ENCODE assay signal across 7 cellular contexts in genomic region chr19:12913871-12914690, GRCh38. TPM values are rescaled to one million over a fixed set of nuclear protein-coding genes. Genes with fewer than 3 reads are reported as not detected.
DNase-seq lines count a peak whose midpoint lies in the region; ATAC-seq and TF ChIP-seq lines count a peak whose summit lies in the region.
"Had no signal": no experiment of that assay in that cellular context is flagged by ENCODE, and none has a peak within 500 bp of the region (broad histone marks: within the 10 kb centered on the region; RNA-seq: fewer than 3 reads in every experiment).

No MANE protein-coding gene starts in this region.

- no peaks in the 10 kb centered on the region for H4K20me1 ChIP-seq in SK-N-SH (ENCODE audit: insufficient read depth)

- H3K27ac ChIP-seq in esophagus muscularis mucosa (replicated peaks in 1 of 4) (peak overlapping the region; percentile 81 to 87 (median 83)), thymus (ENCODE audit: low read depth) (peak overlapping the region; percentile 99), SK-N-SH (ENCODE audit: low read depth in 2 of 2, low read length in 1 of 2) (peak overlapping the region in 1 of 2 experiments; percentile 78; a peak in 2 of 4 replicates)

- H3K4me3 ChIP-seq in esophagus muscularis mucosa (peak overlapping the region in 1 of 4 donors; percentile 36), thymus (ENCODE audit: low read length) (peak overlapping the region; percentile 36), SK-N-SH (ENCODE audit: low read depth in 2 of 2, low read length in 1 of 2) (no peak overlapping the region)

- no peaks in the 10 kb centered on the region for H3F3A ChIP-seq in SK-N-SH (replicated peaks; ENCODE audit: insufficient read depth)

- CTCF ChIA-PET in SK-N-SH (lab: Yijun Ruan, JAX): interaction anchor here (0.5 to 1.9 kb wide), 8 partner anchors 12 to 89 kb away, joined by 3 to 6 read pairs (median 3); partner anchors contain the start of gene GCDH

- TF ChIP-seq EP300 in esophagus muscularis mucosa (IDR thresholded peaks at IDR 0.05): no peak
- TF ChIP-seq EP300 in SK-N-SH (IDR thresholded peaks at IDR 0.05; ENCODE audit: borderline replicate concordance in 1 of 2, low read depth in 1 of 2, low read length in 1 of 2): no peak

- H3K36me3 ChIP-seq in esophagus muscularis mucosa (no peaks in the 10 kb centered on the region), thymus (ENCODE audit: control insufficient read depth, insufficient read depth) (no peaks in the 10 kb centered on the region), SK-N-SH (replicated peaks in 1 of 2; ENCODE audit: control insufficient read depth in 1 of 2, insufficient read depth in 2 of 2, low read length in 1 of 2) (no peaks in the 10 kb centered on the region)

- TF ChIP-seq CTCF in esophagus muscularis mucosa (IDR thresholded peaks at IDR 0.05) (no peak), SK-N-SH (IDR thresholded peaks at IDR 0.05) (no peak)

- no peak for TF ChIP-seq POLR2A in esophagus muscularis mucosa (IDR thresholded peaks at IDR 0.05; ENCODE audit: low read depth)

- ATAC-seq in HG03442 (IDR thresholded peaks at IDR 0.05; ENCODE audit: unreplicated experiment): no peak
- ATAC-seq: HCT116 had no signal

- no peak overlapping the region for H2AFZ ChIP-seq in SK-N-SH (ENCODE audit: low read depth)

- POLR2A ChIA-PET in SK-N-SH (lab: Yijun Ruan, JAX): interaction anchor here (0.7 to 1.7 kb wide), 6 partner anchors 10 to 29 kb away, joined by 3 to 7 read pairs (median 4); partner anchors contain the start of genes CALR and FARSA

- no peak overlapping the region for H3K4me2 ChIP-seq in SK-N-SH

- DNase-seq in DMS53 treated with DMSO at 0.1 percent for 48 hours (lab: John Stamatoyannopoulos, UW; ENCODE audit: unreplicated experiment): peak; percentile 62
- DNase-seq in T follicular helper cell (ENCODE audit: low read depth): peak; percentile 43
- DNase-seq in esophagus muscularis mucosa (ENCODE audit: extremely low spot score): no peak
- DNase-seq in SK-N-SH: no peak

- TF ChIP-seq RAD21 in SK-N-SH (IDR thresholded peaks at IDR 0.05; ENCODE audit: low read length): no peak

- no peaks in the 10 kb centered on the region for H3K27me3 ChIP-seq in esophagus muscularis mucosa
- H3K27me3 ChIP-seq in thymus (ENCODE audit: control insufficient read depth, insufficient read depth): no peaks in the 10 kb centered on the region
- H3K27me3 ChIP-seq in SK-N-SH (ENCODE audit: insufficient read depth): no peaks in the 10 kb centered on the region

- no peaks in the 10 kb centered on the region for H3K79me2 ChIP-seq in SK-N-SH (ENCODE audit: insufficient read depth)

- no peaks in the 10 kb centered on the region for H3K9me2 ChIP-seq in SK-N-SH

- peaks cover 26 to 36% (median 30%) of the 10 kb centered on the region in 4 donors for H3K4me1 ChIP-seq in esophagus muscularis mucosa
- peaks cover 17% of the 10 kb centered on the region for H3K4me1 ChIP-seq in thymus (ENCODE audit: control insufficient read depth, insufficient read depth, low read length)
- H3K4me1 ChIP-seq in SK-N-SH (ENCODE audit: control insufficient read depth in 1 of 2, insufficient read depth in 2 of 2, low read depth in 1 of 2, low read length in 1 of 2): peaks cover 5 to 22% of the 10 kb centered on the region in 2 experiments; a peak in 3 of 4 replicates

- no peaks in the 10 kb centered on the region for H3K9me3 ChIP-seq in esophagus muscularis mucosa
- H3K9me3 ChIP-seq in thymus (ENCODE audit: control insufficient read depth): no peaks in the 10 kb centered on the region
- H3K9me3 ChIP-seq in SK-N-SH: no peaks in the 10 kb centered on the region

- WGBS in esophagus muscularis mucosa: 54% methylated on average over 10 of the region's 12 CpGs
- 10% methylated on average over 12 of the region's 12 CpGs for WGBS in thymus
- 93% methylated on average over 12 of the region's 12 CpGs for WGBS in SK-N-SH (ENCODE audit: low lambda C conversion rate)

- intact Hi-C loops in esophagus muscularis mucosa (cut with DNase I): no loop called here

- no peak overlapping the region for H3K9ac ChIP-seq in SK-N-SH

TF ChIP-seq in SK-N-SH, 30 proteins besides CTCF, POLR2A, EP300 and RAD21:
- TF ChIP-seq JUND (IDR thresholded peaks at IDR 0.05) (no peak), CHD2 (IDR thresholded peaks at IDR 0.05; ENCODE audit: low read length, partially characterized antibody) (no peak), ELF1 (IDR thresholded peaks at IDR 0.05) (no peak)

RNA-seq across cellular contexts. Expression of gene SYCE2, which starts 5.0 kb away (rescaled TPM):
- under 1 TPM in 1 of 4 donors, not detected in 3; 0.97 TPM for total RNA-seq in esophagus muscularis mucosa
- polyA plus RNA-seq in thymus: 0.48 TPM
- 0.44 and 1.1 TPM in 2 replicates for polyA plus RNA-seq in SK-N-SH (2012; rRNA removed)
- polyA plus RNA-seq in SK-N-SH (2012; cell fraction: cytosol; rRNA removed): 0.58 and 0.68 TPM in 2 replicates
- 0.29 and 0.36 TPM in 2 replicates for polyA plus RNA-seq in SK-N-SH (2012; cell fraction: nucleus; rRNA removed)

RNA-seq across cellular contexts. Expression of gene FARSA, which starts 19.4 kb away (rescaled TPM):
- total RNA-seq in esophagus muscularis mucosa: 10 to 100 TPM; 21.6 to 49.2 (median 35.8) TPM
- polyA plus RNA-seq in thymus (33.6 TPM), SK-N-SH (2012; rRNA removed) (56.8 and 170 TPM in 2 replicates)
- polyA plus RNA-seq in SK-N-SH (2012; cell fraction: cytosol; rRNA removed): 106 and 113 TPM in 2 replicates
- polyA plus RNA-seq in SK-N-SH (2012; cell fraction: nucleus; rRNA removed): 237 and 401 TPM in 2 replicates

RNA-seq across cellular contexts. Expression of gene GCDH, which starts 23.1 kb away (rescaled TPM):
- total RNA-seq in esophagus muscularis mucosa: 10 to 100 TPM; 36.1 to 63.6 (median 52.9) TPM
- polyA plus RNA-seq in thymus (33.6 TPM), SK-N-SH (2012; rRNA removed) (29.4 and 36.6 TPM in 2 replicates)
- polyA plus RNA-seq in SK-N-SH (2012; cell fraction: cytosol; rRNA removed): 13.4 and 24.8 TPM in 2 replicates
- polyA plus RNA-seq in SK-N-SH (2012; cell fraction: nucleus; rRNA removed): 63.5 and 74.5 TPM in 2 replicates

RNA-seq across cellular contexts. Expression of gene CALR, which starts 24.3 kb away (rescaled TPM):
- total RNA-seq in esophagus muscularis mucosa: 100 to 1,000 TPM; 200 to 300 (median 270) TPM
- 189 TPM for polyA plus RNA-seq in thymus
- 1,316 and 1,334 TPM in 2 replicates for polyA plus RNA-seq in SK-N-SH (2012; rRNA removed)
- 1,211 and 1,253 TPM in 2 replicates for polyA plus RNA-seq in SK-N-SH (2012; cell fraction: cytosol; rRNA removed)
- 904 and 910 TPM in 2 replicates for polyA plus RNA-seq in SK-N-SH (2012; cell fraction: nucleus; rRNA removed)

RNA-seq across cellular contexts. Expression of gene KLF1, which starts 27.1 kb away (rescaled TPM):
- total RNA-seq in esophagus muscularis mucosa: not detected
- polyA plus RNA-seq in thymus (0.09 TPM), SK-N-SH (2012; rRNA removed) (not detected in 2 replicates)
- polyA plus RNA-seq in SK-N-SH (2012; cell fraction: cytosol; rRNA removed): not detected in 2 replicates
- polyA plus RNA-seq in SK-N-SH (2012; cell fraction: nucleus; rRNA removed): not detected in 2 replicates

Comparison
In these comparisons a context has a peak if more than half of its experiments do, and no peak if none do; other contexts are left out.
1. DNase-seq: peak in DMS53 treated with DMSO at 0.1 percent for 48 hours (single experiment) and T follicular helper cell (single experiment); none in esophagus muscularis mucosa (single experiment) and SK-N-SH (single experiment).